Comparison of ENCODE assay signal across 21 cellular contexts in the genomic region with DNA sequence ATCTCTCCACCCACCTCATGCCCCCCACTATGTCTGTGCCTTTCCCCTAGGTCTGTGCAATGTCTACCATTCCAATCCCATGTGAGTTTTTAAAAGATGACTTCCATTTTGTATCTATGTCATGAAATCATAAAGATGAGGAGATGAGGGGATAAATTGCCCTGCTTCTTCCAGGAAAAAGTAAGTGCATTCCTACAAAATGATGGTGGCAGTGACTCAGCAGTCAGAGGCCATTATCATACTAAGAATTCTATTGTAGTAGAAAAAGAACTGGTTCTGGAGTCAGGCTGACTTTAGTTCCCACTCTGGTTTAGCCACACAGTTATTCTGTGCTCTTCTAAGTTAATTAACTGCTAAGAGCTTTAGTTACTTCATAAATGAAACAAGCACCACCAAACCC.
DNase-seq lines count a peak whose midpoint lies in the region; ATAC-seq, FAIRE-seq and TF ChIP-seq lines count a peak whose summit lies in the region.
"Had no signal": no experiment of that assay in that cellular context is flagged by ENCODE, and none has a peak within 500 bp of the region (broad histone marks: within the 10 kb centered on the region; RNA-seq: fewer than 3 reads in every experiment).

No MANE protein-coding gene starts in this region.

- no peak overlapping the region for H4K5ac ChIP-seq in H1 (ENCODE audit: insufficient read length, low read depth, low read length)

- no peak overlapping the region for H3K23ac ChIP-seq in H1 (ENCODE audit: insufficient read length)

- H4K91ac ChIP-seq in H1 (replicated peaks; ENCODE audit: insufficient read length, low read length) = no peak overlapping the region

- no peak overlapping the region for H2AK5ac ChIP-seq in H1 (ENCODE audit: low read depth, low read length)

- H3K9me3 ChIP-seq in H1 (ENCODE audit: insufficient read depth in 2 of 2, low read depth in 1 of 2, low read length in 1 of 2) = no peaks in the 10 kb centered on the region
- H3K9me3 ChIP-seq in osteoblast (ENCODE audit: low read depth, low read length) = no peaks in the 10 kb centered on the region
- H3K9me3 ChIP-seq in transverse colon = no peaks in the 10 kb centered on the region
- H3K9me3 ChIP-seq in psoas muscle = no peaks in the 10 kb centered on the region
- H3K9me3 ChIP-seq: BE2C had no signal

- CTCF ChIA-PET in H1 (lab: Charles Lee; ENCODE audit: partially characterized antibody) = interaction anchor here (0.6 to 0.9 kb wide), 3 partner anchors 60 to 651 kb away, joined by 3 to 4 read pairs (median 3); no protein-coding TSS in a partner anchor

- no peak for TF ChIP-seq EP300 in H1 (IDR thresholded peaks at IDR 0.05; ENCODE audit: borderline replicate concordance in 1 of 2, low read depth in 2 of 2, low read length in 2 of 2)
- no peak for TF ChIP-seq EP300 in transverse colon (IDR thresholded peaks at IDR 0.05; ENCODE audit: low read depth)

- no peak for ATAC-seq in GM21529 (IDR thresholded peaks at IDR 0.05; ENCODE audit: unreplicated experiment)
- no peak for ATAC-seq in psoas muscle
- ATAC-seq: GM12878 had no signal

- H4K8ac ChIP-seq in H1 (ENCODE audit: extremely low read depth, insufficient read depth, low read length) = no peak overlapping the region

- H3K27me3 Mint-ChIP-seq in HFFc6 (ENCODE audit: insufficient read depth) (no peaks in the 10 kb centered on the region; the same call in none of the 2 replicates), nephron progenitor cell (ENCODE audit: low read depth, poor library complexity) (peaks cover 9% of the 10 kb centered on the region)
- H3K27me3 Mint-ChIP-seq: CD4-positive, alpha-beta memory T cell had no signal

- H3K36me3 Mint-ChIP-seq in HFFc6 (ENCODE audit: low read depth) (no peaks in the 10 kb centered on the region), nephron progenitor cell (ENCODE audit: low read depth) (no peaks in the 10 kb centered on the region)
- H3K36me3 Mint-ChIP-seq: CD4-positive, alpha-beta memory T cell had no signal

- H3K4me1 Mint-ChIP-seq in HFFc6 (ENCODE audit: low read depth) = peaks cover 5% of the 10 kb centered on the region; the same call in 1 of the 2 replicates
- H3K4me1 Mint-ChIP-seq in nephron progenitor cell = peaks cover 6% of the 10 kb centered on the region
- H3K4me1 Mint-ChIP-seq: CD4-positive, alpha-beta memory T cell had no signal

- DNase-seq in ELR (ENCODE audit: low read depth) (peak; percentile 10), HFFc6 (no peak), H1 (ENCODE audit: low read depth in 1 of 2, low spot score in 2 of 2) (no peak), osteoblast (ENCODE audit: insufficient read length, low spot score, missing footprints) (peak; percentile 9), nephron progenitor cell (no peak), transverse colon (no peak), psoas muscle (no peak)
- DNase-seq: BE2C; Calu3; CD4-positive, alpha-beta memory T cell; DMS53; MV-4-11; NCI-H1417; NCI-H187 treated with DMSO at 0.1 percent for 48 hours; NCI-H69; NK-92 treated with Interleukin-12 subunit alpha and Interleukin-12 subunit beta, amount 100 ng/mL, for 24 hours; OCI-M1; RPMI8226; SW 1271 had no signal

- no peaks in the 10 kb centered on the region for H3K79me2 ChIP-seq in H1 (ENCODE audit: control insufficient read depth in 1 of 2, insufficient read depth in 2 of 2, low read length in 2 of 2)
- H3K79me2 ChIP-seq in osteoblast (ENCODE audit: insufficient read depth, low read length) = no peaks in the 10 kb centered on the region

- no peak overlapping the region for H2BK20ac ChIP-seq in H1 (ENCODE audit: low read length)

- H3K14ac ChIP-seq in H1 (ENCODE audit: insufficient read length) = no peak overlapping the region

- FAIRE-seq in H1 (lab: Jason Lieb, UNC) = no peak
- FAIRE-seq: GM12878 had no signal

- H3K27ac Mint-ChIP-seq in HFFc6 (peak overlapping the region; percentile 32; the same call in 1 of the 2 replicates), nephron progenitor cell (no peak overlapping the region)
- H3K27ac Mint-ChIP-seq: CD4-positive, alpha-beta memory T cell had no signal

- in situ Hi-C loops in transverse colon (cut with MboI; ENCODE audit: low pct_ligation_motif_present in 1 of 4, low pct_unique_long_range_greater_than_20kb in 1 of 4, low sequenced_read_pairs in 3 of 4) = no loop called here

- H4K20me1 ChIP-seq in H1 (replicated peaks in 1 of 2; ENCODE audit: control insufficient read depth in 1 of 2, insufficient read depth in 2 of 2, low read length in 2 of 2) (no peaks in the 10 kb centered on the region), osteoblast (ENCODE audit: insufficient read depth, low read length) (no peaks in the 10 kb centered on the region)

- no peak overlapping the region for H3K27ac ChIP-seq in H1 (ENCODE audit: low read depth, low read length)
- no peak overlapping the region for H3K27ac ChIP-seq in osteoblast (ENCODE audit: low read depth, low read length)
- no peak overlapping the region for H3K27ac ChIP-seq in transverse colon
- H3K27ac ChIP-seq in psoas muscle = no peak overlapping the region

- H3K9ac ChIP-seq in H1 (replicated peaks in 1 of 4; ENCODE audit: extremely low read depth in 1 of 4, low read depth in 3 of 4, low read length in 3 of 4) = no peak overlapping the region

- H2AFZ ChIP-seq in H1 (ENCODE audit: low read length) (0 out of 2 replicates have a peak overlapping the region, but pooled peaks have one; percentile 57), osteoblast (ENCODE audit: low read length) (no peak overlapping the region)

- no peak overlapping the region for H3K56ac ChIP-seq in H1 (replicated peaks; ENCODE audit: insufficient read length, low read depth, low read length)

- H2BK5ac ChIP-seq in H1 (ENCODE audit: low read depth, low read length) = no peak overlapping the region

- H3K4ac ChIP-seq in H1 (replicated peaks; ENCODE audit: insufficient read length, low read depth, low read length) = no peak overlapping the region

- H3K4me3 ChIP-seq in H1 (ENCODE audit: extremely low read depth in 1 of 4, insufficient read depth in 2 of 4, low read depth in 3 of 4, low read length in 4 of 4) (no peak overlapping the region), osteoblast (ENCODE audit: insufficient read depth, low read length) (no peak overlapping the region), transverse colon (no peak overlapping the region), psoas muscle (no peak overlapping the region)
- H3K4me3 ChIP-seq: GM12878 had no signal

- H3K23me2 ChIP-seq in H1 (ENCODE audit: low read depth, low read length) = no peaks in the 10 kb centered on the region

- H3K4me3 Mint-ChIP-seq in HFFc6 (no peak overlapping the region), nephron progenitor cell (no peak overlapping the region)
- H3K4me3 Mint-ChIP-seq: CD4-positive, alpha-beta memory T cell had no signal

- H3K4me2 ChIP-seq in H1 (ENCODE audit: insufficient read depth in 1 of 2, low read depth in 2 of 2, low read length in 2 of 2) (no peak overlapping the region), osteoblast (ENCODE audit: insufficient read depth, low read length) (no peak overlapping the region)

- TF ChIP-seq POLR2A in H1 (IDR thresholded peaks at IDR 0.05; ENCODE audit: control extremely low read depth in 1 of 2, low read depth in 2 of 2, low read length in 2 of 2) (no peak), transverse colon (IDR thresholded peaks at IDR 0.05) (no peak)

- POLR2A ChIA-PET in H1 (lab: Charles Lee; ENCODE audit: partially characterized antibody) = no interaction called here

- H3K9me3 Mint-ChIP-seq in HFFc6 = peaks cover 35% of the 10 kb centered on the region
- H3K9me3 Mint-ChIP-seq in nephron progenitor cell = no peaks in the 10 kb centered on the region

- H3K4me1 ChIP-seq in H1 (replicated peaks in 1 of 4; ENCODE audit: control insufficient read depth in 3 of 4, insufficient read depth in 4 of 4, low read length in 3 of 4) (no peaks in the 10 kb centered on the region), osteoblast (ENCODE audit: insufficient read depth, low read length) (no peaks in the 10 kb centered on the region), transverse colon (no peaks in the 10 kb centered on the region), psoas muscle (no peaks in the 10 kb centered on the region)
- H3K4me1 ChIP-seq: BE2C had no signal

- H3K27me3 ChIP-seq in H1 (replicated peaks in 1 of 4; ENCODE audit: control insufficient read depth in 3 of 4, extremely low read depth in 1 of 4, insufficient read depth in 3 of 4, low read length in 3 of 4) (peaks cover 0 to 1% (median 0%) of the 10 kb centered on the region in 4 experiments; a peak in 1 of 7 replicates), osteoblast (ENCODE audit: insufficient read depth, low read length) (no peaks in the 10 kb centered on the region), transverse colon (no peaks in the 10 kb centered on the region), psoas muscle (ENCODE audit: insufficient read depth in 3 of 3, low read length in 2 of 3) (no peaks in the 10 kb centered on the region)
- H3K27me3 ChIP-seq: BE2C had no signal

- no peak overlapping the region for H3K18ac ChIP-seq in H1 (ENCODE audit: extremely low read depth, low read length)

- no peak for TF ChIP-seq RAD21 in H1 (IDR thresholded peaks at IDR 0.05 in 1 of 2, conservative IDR thresholded peaks at IDR 0.05 in 1 of 2; ENCODE audit: low read depth in 2 of 2, low read length in 2 of 2)

- no peak overlapping the region for H2BK120ac ChIP-seq in H1 (replicated peaks; ENCODE audit: low read depth, low read length)

- H2BK12ac ChIP-seq in H1 (ENCODE audit: low read depth, low read length) = no peak overlapping the region

- intact Hi-C loops in transverse colon (cut with DNase I; ENCODE audit: low total_unique reads) (no loop called here), psoas muscle (cut with DNase I) (no loop called here)

- no peaks in the 10 kb centered on the region for H3K79me1 ChIP-seq in H1 (ENCODE audit: low read depth, low read length)

- H2BK15ac ChIP-seq in H1 (ENCODE audit: low read length) = no peak overlapping the region

- no peak for TF ChIP-seq CTCF in HFFc6 (IDR thresholded peaks at IDR 0.05)
- TF ChIP-seq CTCF in H1 (IDR thresholded peaks at IDR 0.05; ENCODE audit: control extremely low read depth in 1 of 3, insufficient read depth in 1 of 3, low read depth in 1 of 3, low read length in 3 of 3) = no peak
- no peak for TF ChIP-seq CTCF in osteoblast (IDR thresholded peaks at IDR 0.05; ENCODE audit: extremely low read depth, low read depth, low read length)
- no peak for TF ChIP-seq CTCF in nephron progenitor cell (IDR thresholded peaks at IDR 0.05)
- TF ChIP-seq CTCF in transverse colon (IDR thresholded peaks at IDR 0.05) = no peak
- no peak for TF ChIP-seq CTCF in psoas muscle (IDR thresholded peaks at IDR 0.05)

- H3K36me3 ChIP-seq in H1 (ENCODE audit: control insufficient read depth in 2 of 4, insufficient read depth in 4 of 4, low read length in 3 of 4) = no peaks in the 10 kb centered on the region
- no peaks in the 10 kb centered on the region for H3K36me3 ChIP-seq in osteoblast (ENCODE audit: insufficient read depth, low read length)
- H3K36me3 ChIP-seq in transverse colon = no peaks in the 10 kb centered on the region
- no peaks in the 10 kb centered on the region for H3K36me3 ChIP-seq in psoas muscle (ENCODE audit: insufficient read depth in 1 of 2, low read depth in 1 of 2)
- H3K36me3 ChIP-seq: BE2C had no signal

TF ChIP-seq in H1, 55 proteins besides CTCF, POLR2A, EP300 and RAD21 (continues in another document):
- TF ChIP-seq HDAC6 (IDR thresholded peaks at IDR 0.05; ENCODE audit: low read depth, low read length) (no peak), BACH1 (IDR thresholded peaks at IDR 0.05; ENCODE audit: low read length) (0 out of 2 replicates have a peak, but pooled peaks have one; percentile 21), MAFK (IDR thresholded peaks at IDR 0.05; ENCODE audit: low read depth, low read length) (peak; percentile 44)

Comparison
In these comparisons a context has a peak if more than half of its experiments do, and no peak if none do; other contexts are left out.
1. DNase-seq: peak in ELR (single experiment) and osteoblast (single experiment); none in HFFc6 (single experiment), H1 (0 of 2), nephron progenitor cell (single experiment), transverse colon (single experiment) and psoas muscle (0 of 2).